10 cellular contexts compared by ENCODE assay signal in genomic region chr9:112755059-112755458, GRCh38. TPM values are rescaled to one million over a fixed set of nuclear protein-coding genes. Genes with fewer than 3 reads are reported as not detected.
DNase-seq lines count a peak whose midpoint lies in the region; ATAC-seq and TF ChIP-seq lines count a peak whose summit lies in the region.
"Had no signal": no experiment of that assay in that cellular context is flagged by ENCODE, and none has a peak within 500 bp of the region (broad histone marks: within the 10 kb centered on the region; RNA-seq: fewer than 3 reads in every experiment).

No MANE protein-coding gene starts in this region.

- no peak overlapping the region for H3K4me2 ChIP-seq in neural progenitor cell

- H3K27me3 ChIP-seq in gastroesophageal sphincter (no peaks in the 10 kb centered on the region), stomach (no peaks in the 10 kb centered on the region), neural progenitor cell (no peaks in the 10 kb centered on the region)

- peaks cover 30% of the 10 kb centered on the region for H3K79me2 ChIP-seq in neural progenitor cell (ENCODE audit: low read depth)

- POLR2A ChIA-PET in activated CD4-positive, alpha-beta T cell treated with anti-CD3 and anti-CD28 coated beads for 36 hours (lab: Charles Lee) = no interaction called here
- POLR2A ChIA-PET in activated CD4-positive, alpha-beta memory T cell treated with anti-CD3 and anti-CD28 coated beads, Interleukin-2, amount 10 ng/mL, durations not matched to agents 7 days and 5 days (lab: Charles Lee) = interaction anchor here (1.2 kb wide), 1 partner anchor 43 kb away, joined by 3 read pairs; no protein-coding TSS in a partner anchor

- H3K4me1 ChIP-seq in gastroesophageal sphincter (peaks cover 3 to 70% (median 43%) of the 10 kb centered on the region in 3 donors), stomach (peaks cover 37 to 75% (median 58%) of the 10 kb centered on the region in 4 donors), neural progenitor cell (peaks cover 8% of the 10 kb centered on the region)

- peak overlapping the region; percentile 39 for H3K27ac Mint-ChIP-seq in activated CD4-positive, alpha-beta T cell treated with anti-CD3 and anti-CD28 coated beads for 36 hours
- H3K27ac Mint-ChIP-seq in activated CD4-positive, alpha-beta memory T cell treated with anti-CD3 and anti-CD28 coated beads, Interleukin-2, amount 10 ng/mL, durations not matched to agents 7 days and 5 days = peak overlapping the region; percentile 74
- H3K27ac Mint-ChIP-seq in neural progenitor cell = no peak overlapping the region

- ATAC-seq in activated CD4-positive, alpha-beta T cell treated with anti-CD3 and anti-CD28 coated beads for 36 hours = no peak
- ATAC-seq in gastroesophageal sphincter = no peak

- H3K4me3 Mint-ChIP-seq in activated CD4-positive, alpha-beta T cell treated with anti-CD3 and anti-CD28 coated beads for 36 hours = peak overlapping the region; percentile 4
- H3K4me3 Mint-ChIP-seq in activated CD4-positive, alpha-beta memory T cell treated with anti-CD3 and anti-CD28 coated beads, Interleukin-2, amount 10 ng/mL, durations not matched to agents 7 days and 5 days = peak overlapping the region; percentile 46
- H3K4me3 Mint-ChIP-seq in neural progenitor cell = no peak overlapping the region

- H3K27ac ChIP-seq in gastroesophageal sphincter = peak overlapping the region in 3 of 4 donors; percentile 60 to 77 (median 76)
- peak overlapping the region in 4 of 5 donors; percentile 50 to 72 (median 58) for H3K27ac ChIP-seq in stomach
- H3K27ac ChIP-seq in neural progenitor cell = no peak overlapping the region

- no peaks in the 10 kb centered on the region for H4K20me1 ChIP-seq in neural progenitor cell (ENCODE audit: low read depth)

- WGBS in gastroesophageal sphincter (ENCODE audit: low coverage in 1 of 2), 2 donors = 33% methylated on average over 3 to 6 of the region's 6 CpGs
- WGBS in stomach, 5 donors = 48 to 70% (median 54%) methylated on average over 6 of the region's 6 CpGs

- H3K36me3 ChIP-seq in gastroesophageal sphincter (no peaks in the 10 kb centered on the region), stomach (no peaks in the 10 kb centered on the region), neural progenitor cell (no peaks in the 10 kb centered on the region)

- peaks cover 75% of the 10 kb centered on the region for H3K4me1 Mint-ChIP-seq in activated CD4-positive, alpha-beta T cell treated with anti-CD3 and anti-CD28 coated beads for 36 hours
- H3K4me1 Mint-ChIP-seq in activated CD4-positive, alpha-beta memory T cell treated with anti-CD3 and anti-CD28 coated beads, Interleukin-2, amount 10 ng/mL, durations not matched to agents 7 days and 5 days = peaks cover 73% of the 10 kb centered on the region
- peaks cover 26% of the 10 kb centered on the region for H3K4me1 Mint-ChIP-seq in neural progenitor cell

- CTCF ChIA-PET in activated CD4-positive, alpha-beta T cell treated with anti-CD3 and anti-CD28 coated beads for 36 hours (lab: Charles Lee) = no interaction called here
- CTCF ChIA-PET in activated CD4-positive, alpha-beta memory T cell treated with anti-CD3 and anti-CD28 coated beads, Interleukin-2, amount 10 ng/mL, durations not matched to agents 7 days and 5 days (lab: Charles Lee) = no interaction called here

- TF ChIP-seq EP300 in gastroesophageal sphincter (IDR thresholded peaks at IDR 0.05) = no peak
- TF ChIP-seq EP300 in stomach (IDR thresholded peaks at IDR 0.05) = no peak

- TF ChIP-seq CTCF in gastroesophageal sphincter (IDR thresholded peaks at IDR 0.05) (no peak), stomach (IDR thresholded peaks at IDR 0.05) (no peak), neural progenitor cell (IDR thresholded peaks at IDR 0.05) (no peak)

- intact Hi-C loops in activated CD4-positive, alpha-beta T cell treated with anti-CD3 and anti-CD28 coated beads for 36 hours (cut with DNase I, micrococcal nuclease) = loop anchor here (2.0 to 10.0 kb wide), 3 partner anchors 16 to 580 kb away; partner anchors contain the start of gene SUSD1 (in 1 of the 2)
- intact Hi-C loops in stomach (cut with DNase I; ENCODE audit: low total_unique reads) = no loop called here

- no peak overlapping the region for H3K9ac ChIP-seq in neural progenitor cell

- peaks cover 16% of the 10 kb centered on the region for H3F3A ChIP-seq in neural progenitor cell (ENCODE audit: low read depth)

- H3K9me3 Mint-ChIP-seq in activated CD4-positive, alpha-beta T cell treated with anti-CD3 and anti-CD28 coated beads for 36 hours (ENCODE audit: low read depth) = no peaks in the 10 kb centered on the region
- H3K9me3 Mint-ChIP-seq in activated CD4-positive, alpha-beta memory T cell treated with anti-CD3 and anti-CD28 coated beads, Interleukin-2, amount 10 ng/mL, durations not matched to agents 7 days and 5 days = no peaks in the 10 kb centered on the region
- H3K9me3 Mint-ChIP-seq in neural progenitor cell = no peaks in the 10 kb centered on the region

- H3K9me3 ChIP-seq in gastroesophageal sphincter = no peaks in the 10 kb centered on the region
- no peaks in the 10 kb centered on the region for H3K9me3 ChIP-seq in stomach
- H3K9me3 ChIP-seq in neural progenitor cell (ENCODE audit: low read depth) = no peaks in the 10 kb centered on the region

- H3K36me3 Mint-ChIP-seq in activated CD4-positive, alpha-beta T cell treated with anti-CD3 and anti-CD28 coated beads for 36 hours (ENCODE audit: low read depth) = no peaks in the 10 kb centered on the region
- H3K36me3 Mint-ChIP-seq in activated CD4-positive, alpha-beta memory T cell treated with anti-CD3 and anti-CD28 coated beads, Interleukin-2, amount 10 ng/mL, durations not matched to agents 7 days and 5 days (ENCODE audit: low read depth) = peaks cover 11% of the 10 kb centered on the region
- no peaks in the 10 kb centered on the region for H3K36me3 Mint-ChIP-seq in neural progenitor cell

- H3K27me3 Mint-ChIP-seq in activated CD4-positive, alpha-beta T cell treated with anti-CD3 and anti-CD28 coated beads for 36 hours = no peaks in the 10 kb centered on the region
- peaks cover 14% of the 10 kb centered on the region for H3K27me3 Mint-ChIP-seq in activated CD4-positive, alpha-beta memory T cell treated with anti-CD3 and anti-CD28 coated beads, Interleukin-2, amount 10 ng/mL, durations not matched to agents 7 days and 5 days
- H3K27me3 Mint-ChIP-seq in neural progenitor cell (ENCODE audit: insufficient read depth, low read depth) = peaks cover 5% of the 10 kb centered on the region

- no peak for TF ChIP-seq POLR2A in gastroesophageal sphincter (IDR thresholded peaks at IDR 0.05)
- no peak for TF ChIP-seq POLR2A in stomach (IDR thresholded peaks at IDR 0.05)

- DNase-seq in activated CD4-positive, alpha-beta T cell treated with anti-CD3 and anti-CD28 coated beads for 36 hours = no peak
- no peak for DNase-seq in activated CD4-positive, alpha-beta T cell treated with anti-CD3 and anti-CD28 coated beads for 1 hour
- no peak for DNase-seq in activated CD4-positive, alpha-beta memory T cell treated with anti-CD3 and anti-CD28 coated beads, Interleukin-2, amount 10 ng/mL, durations not matched to agents 7 days and 5 days
- DNase-seq in stomach = no peak
- no peak for DNase-seq in neural progenitor cell (ENCODE audit: low spot score)
- DNase-seq in NCI-H82 treated with DMSO at 0.1 percent for 48 hours (lab: John Stamatoyannopoulos, UW; ENCODE audit: unreplicated experiment) = no peak
- no peak for DNase-seq in NCI-H187 (lab: John Stamatoyannopoulos, UW)
- DNase-seq: activated CD8-positive, alpha-beta memory T cell treated with anti-CD3 and anti-CD28 coated beads, Interleukin-2, amount 50 U/mL, for 4 hours; NCI-H526 treated with DMSO at 0.1 percent for 48 hours had no signal

- H3K4me3 ChIP-seq in gastroesophageal sphincter = no peak overlapping the region
- H3K4me3 ChIP-seq in stomach = no peak overlapping the region
- no peak overlapping the region for H3K4me3 ChIP-seq in neural progenitor cell

- H2AFZ ChIP-seq in neural progenitor cell (replicated peaks) = no peak overlapping the region

RNA-seq across cellular contexts. Expression of gene SNX30, which starts 4.5 kb away (rescaled TPM):
- total RNA-seq in activated CD4-positive, alpha-beta T cell treated with anti-CD3 and anti-CD28 coated beads for 36 hours = 1 to 10 TPM; 4.2 to 4.6 TPM
- total RNA-seq in activated CD4-positive, alpha-beta memory T cell treated with anti-CD3 and anti-CD28 coated beads, Interleukin-2, amount 10 ng/mL, durations not matched to agents 7 days and 5 days = 1 to 10 TPM; 8.2 to 8.4 TPM
- 10 to 100 TPM in 2 of 4 donors, 1 to 10 TPM in 2; 6.2 to 18.2 (median 10.4) TPM for total RNA-seq in gastroesophageal sphincter
- total RNA-seq in stomach = 10 to 100 TPM in 3 of 5 donors, 1 to 10 TPM in 2; 1.2 to 37.1 (median 16.3) TPM
- 1 to 10 TPM; 1.5 to 4.0 (median 3.1) TPM for polyA plus RNA-seq in stomach
- total RNA-seq in neural progenitor cell (ENCODE audit: low replicate concordance) = 18.7 and 19.9 TPM in 2 replicates

RNA-seq across cellular contexts. Expression of gene INIP, which starts 37.1 kb away (rescaled TPM):
- 10 to 100 TPM; 37.3 to 37.7 TPM for total RNA-seq in activated CD4-positive, alpha-beta T cell treated with anti-CD3 and anti-CD28 coated beads for 36 hours
- 10 to 100 TPM; 36.1 to 38.1 TPM for total RNA-seq in activated CD4-positive, alpha-beta memory T cell treated with anti-CD3 and anti-CD28 coated beads, Interleukin-2, amount 10 ng/mL, durations not matched to agents 7 days and 5 days
- total RNA-seq in gastroesophageal sphincter (10 to 100 TPM; 11.6 to 14.2 (median 13.0) TPM), stomach (10 to 100 TPM in 4 of 5 donors, not detected in 1; 11.6 to 20.2 (median 12.9) TPM), neural progenitor cell (ENCODE audit: low replicate concordance) (31.7 and 39.7 TPM in 2 replicates)
- 10 to 100 TPM in 2 of 3 donors, 1 to 10 TPM in 1; 4.6 to 14.8 (median 11.4) TPM for polyA plus RNA-seq in stomach
